ENCODE assay signal across 33 cellular contexts in the genomic region with DNA sequence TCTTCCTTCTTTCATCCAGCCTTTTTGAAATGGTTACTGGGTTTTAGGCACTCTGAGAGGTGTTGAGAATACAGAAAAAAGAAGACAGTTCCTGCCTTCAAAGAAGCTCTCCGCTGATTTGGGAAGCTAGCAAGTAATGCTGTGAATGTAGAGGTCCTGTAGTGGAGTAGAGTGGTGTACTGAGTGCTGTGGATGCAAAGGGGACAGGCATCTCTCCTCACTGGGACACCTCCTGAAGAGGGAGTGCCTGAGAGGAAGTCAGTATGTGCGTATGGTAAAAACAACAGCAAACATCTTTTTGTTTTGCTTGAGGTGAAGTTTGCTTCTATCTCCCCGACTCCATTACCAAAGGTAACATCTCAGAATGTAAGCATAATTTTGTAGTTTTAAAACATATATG.
"Had no signal": no experiment of that assay in that cellular context is flagged by ENCODE, and none has a peak within 500 bp of the region (broad histone marks: within the 10 kb centered on the region; RNA-seq: fewer than 3 reads in every experiment).

No MANE protein-coding gene starts in this region.

- H3K36me3 ChIP-seq: cardiac muscle cell had no signal

- H3K27ac ChIP-seq: adrenal gland, cardiac muscle cell, VCaP had no signal

- H3K27ac Mint-ChIP-seq: activated CD4-positive, alpha-beta memory T cell treated with anti-CD3 and anti-CD28 coated beads for 36 hours; activated CD4-positive, alpha-beta T cell treated with anti-CD3 and anti-CD28 coated beads, Interleukin-2, amount 10 ng/mL, durations not matched to agents 24 days and 14 days; activated CD8-positive, alpha-beta T cell treated with anti-CD3 and anti-CD28 coated beads for 36 hours; activated naive CD4-positive, alpha-beta T cell treated with anti-CD3 and anti-CD28 coated beads, Interleukin-2, amount 10 ng/mL, durations not matched to agents 7 days and 5 days; activated naive CD4-positive, alpha-beta T cell treated with anti-CD3 and anti-CD28 coated beads, Interleukin-2, amount 50 U/mL, for 24 hours; activated naive CD8-positive, alpha-beta T cell treated with anti-CD3 and anti-CD28 coated beads for 36 hours; activated T-cell treated with anti-CD3 and anti-CD28 coated beads, Interleukin-2, amount 50 U/mL, for 72 hours; activated T-helper 1 cell treated with anti-CD3 and anti-CD28 coated beads, Interleukin-12 subunit alpha, Interleukin-12 subunit beta, Interleukin-2, Interleukin-4 antibody, amounts not matched to agents 30 ng/mL and 10 ng/mL and 1 ng/mL, durations not matched to agents 14 hours and 24 hours and 36 hours; activated T-helper 17 cell treated with anti-CD3 and anti-CD28 coated beads, Interleukin-2, amount 50 U/mL, for 72 hours; T-helper 1 cell treated with Interleukin-12 subunit alpha and Interleukin-12 subunit beta and Interleukin-4 antibody, amounts not matched to agents 30 μg/mL and 1 μg/mL, for 36 hours; T-helper 2 cell treated with Interferon-gamma antibody and Interleukin-4, amounts not matched to agents 5 μg/mL and 100 μg/mL, for 36 hours had no signal

- H3K27me3 ChIP-seq: adrenal gland, cardiac muscle cell had no signal

- H3K4me3 Mint-ChIP-seq: activated CD4-positive, alpha-beta memory T cell treated with anti-CD3 and anti-CD28 coated beads for 36 hours; activated CD4-positive, alpha-beta T cell treated with anti-CD3 and anti-CD28 coated beads, Interleukin-2, amount 10 ng/mL, durations not matched to agents 24 days and 14 days; activated CD8-positive, alpha-beta T cell treated with anti-CD3 and anti-CD28 coated beads for 36 hours; activated naive CD4-positive, alpha-beta T cell treated with anti-CD3 and anti-CD28 coated beads, Interleukin-2, amount 10 ng/mL, durations not matched to agents 7 days and 5 days; activated naive CD4-positive, alpha-beta T cell treated with anti-CD3 and anti-CD28 coated beads, Interleukin-2, amount 50 U/mL, for 24 hours; activated naive CD8-positive, alpha-beta T cell treated with anti-CD3 and anti-CD28 coated beads for 36 hours; activated T-cell treated with anti-CD3 and anti-CD28 coated beads, Interleukin-2, amount 50 U/mL, for 4 hours; activated T-cell treated with anti-CD3 and anti-CD28 coated beads, Interleukin-2, amount 50 U/mL, for 72 hours; activated T-helper 1 cell treated with anti-CD3 and anti-CD28 coated beads, Interleukin-12 subunit alpha, Interleukin-12 subunit beta, Interleukin-2, Interleukin-4 antibody, amounts not matched to agents 30 ng/mL and 10 ng/mL and 1 ng/mL, durations not matched to agents 14 hours and 24 hours and 36 hours; activated T-helper 17 cell treated with anti-CD3 and anti-CD28 coated beads, Interleukin-2, amount 50 U/mL, for 72 hours; brain; central memory CD8-positive, alpha-beta T cell; T-helper 1 cell treated with Interleukin-12 subunit alpha and Interleukin-12 subunit beta and Interleukin-4 antibody, amounts not matched to agents 30 μg/mL and 1 μg/mL, for 36 hours; T-helper 2 cell treated with Interferon-gamma antibody and Interleukin-4, amounts not matched to agents 5 μg/mL and 100 μg/mL, for 36 hours had no signal

- H3K27me3 Mint-ChIP-seq: activated CD4-positive, alpha-beta memory T cell treated with anti-CD3 and anti-CD28 coated beads for 36 hours; activated CD4-positive, alpha-beta T cell treated with anti-CD3 and anti-CD28 coated beads, Interleukin-2, amount 10 ng/mL, durations not matched to agents 24 days and 14 days; activated CD8-positive, alpha-beta T cell treated with anti-CD3 and anti-CD28 coated beads for 36 hours; activated naive CD4-positive, alpha-beta T cell treated with anti-CD3 and anti-CD28 coated beads, Interleukin-2, amount 10 ng/mL, durations not matched to agents 7 days and 5 days; activated naive CD4-positive, alpha-beta T cell treated with anti-CD3 and anti-CD28 coated beads, Interleukin-2, amount 50 U/mL, for 24 hours; activated naive CD8-positive, alpha-beta T cell treated with anti-CD3 and anti-CD28 coated beads for 36 hours; activated T-helper 17 cell treated with anti-CD3 and anti-CD28 coated beads, Interleukin-2, amount 50 U/mL, for 72 hours; central memory CD8-positive, alpha-beta T cell had no signal

- H3K9me3 Mint-ChIP-seq: activated CD4-positive, alpha-beta memory T cell treated with anti-CD3 and anti-CD28 coated beads for 36 hours; activated CD4-positive, alpha-beta T cell treated with anti-CD3 and anti-CD28 coated beads, Interleukin-2, amount 10 ng/mL, durations not matched to agents 24 days and 14 days; activated CD8-positive, alpha-beta T cell treated with anti-CD3 and anti-CD28 coated beads for 36 hours; activated naive CD4-positive, alpha-beta T cell treated with anti-CD3 and anti-CD28 coated beads, Interleukin-2, amount 10 ng/mL, durations not matched to agents 7 days and 5 days; activated naive CD4-positive, alpha-beta T cell treated with anti-CD3 and anti-CD28 coated beads, Interleukin-2, amount 50 U/mL, for 24 hours; activated naive CD8-positive, alpha-beta T cell treated with anti-CD3 and anti-CD28 coated beads for 36 hours; activated T-cell treated with anti-CD3 and anti-CD28 coated beads, Interleukin-2, amount 50 U/mL, for 4 hours; activated T-cell treated with anti-CD3 and anti-CD28 coated beads, Interleukin-2, amount 50 U/mL, for 72 hours; activated T-helper 1 cell treated with anti-CD3 and anti-CD28 coated beads, Interleukin-12 subunit alpha, Interleukin-12 subunit beta, Interleukin-2, Interleukin-4 antibody, amounts not matched to agents 30 ng/mL and 10 ng/mL and 1 ng/mL, durations not matched to agents 14 hours and 24 hours and 36 hours; activated T-helper 17 cell treated with anti-CD3 and anti-CD28 coated beads, Interleukin-2, amount 50 U/mL, for 72 hours; central memory CD8-positive, alpha-beta T cell; T-helper 1 cell treated with Interleukin-12 subunit alpha and Interleukin-12 subunit beta and Interleukin-4 antibody, amounts not matched to agents 30 μg/mL and 1 μg/mL, for 36 hours; T-helper 2 cell treated with Interferon-gamma antibody and Interleukin-4, amounts not matched to agents 5 μg/mL and 100 μg/mL, for 36 hours had no signal

- ATAC-seq: activated CD4-positive, CD25-positive, alpha-beta regulatory T cell treated with anti-CD3 and anti-CD28 coated beads, Interleukin-2, amount 50 U/mL, for 24 hours; activated CD8-positive, alpha-beta T cell treated with anti-CD3 and anti-CD28 coated beads for 36 hours; activated T-cell treated with anti-CD3 and anti-CD28 coated beads, Interleukin-2, amount 50 U/mL, for 4 hours; activated T-cell treated with anti-CD3 and anti-CD28 coated beads, Interleukin-2, amount 50 U/mL, for 72 hours; activated T-helper 17 cell treated with anti-CD3 and anti-CD28 coated beads, Interleukin-2, amount 50 U/mL, for 72 hours had no signal

- H3K4me3 ChIP-seq: adrenal gland, cardiac muscle cell had no signal

- H3K4me1 Mint-ChIP-seq: activated naive CD4-positive, alpha-beta T cell treated with anti-CD3 and anti-CD28 coated beads, Interleukin-2, amount 10 ng/mL, durations not matched to agents 7 days and 5 days; activated naive CD8-positive, alpha-beta T cell treated with anti-CD3 and anti-CD28 coated beads for 36 hours; activated T-helper 17 cell treated with anti-CD3 and anti-CD28 coated beads, Interleukin-2, amount 50 U/mL, for 72 hours had no signal

- DNase-seq: activated CD4-positive, alpha-beta memory T cell treated with anti-CD3 and anti-CD28 coated beads for 36 hours; activated CD4-positive, alpha-beta T cell treated with anti-CD3 and anti-CD28 coated beads for 4 hours; activated CD4-positive, alpha-beta T cell treated with anti-CD3 and anti-CD28 coated beads, Interleukin-2, amount 10 ng/mL, durations not matched to agents 24 days and 14 days; activated CD4-positive, alpha-beta T cell treated with anti-CD3 and anti-CD28 coated beads, Interleukin-2, amount 50 U/mL, for 1 hour; activated CD4-positive, alpha-beta T cell treated with anti-CD3 and anti-CD28 coated beads, Interleukin-2, amount 50 U/mL, for 4 hours; activated CD4-positive, CD25-positive, alpha-beta regulatory T cell; activated CD8-positive, alpha-beta memory T cell treated with anti-CD3 and anti-CD28 coated beads, Interleukin-2, amount 50 U/mL, for 4 hours; activated CD8-positive, alpha-beta T cell treated with anti-CD3 and anti-CD28 coated beads for 36 hours; activated effector memory CD4-positive, alpha-beta T cell treated with anti-CD3 and anti-CD28 coated beads, Interleukin-2, amount 50 U/mL, for 16 hours; activated gamma-delta T cell treated with Interleukin-2 at 50 U/mL for 16 hours; activated naive CD4-positive, alpha-beta T cell; activated naive CD4-positive, alpha-beta T cell treated with anti-CD3 and anti-CD28 coated beads, Interleukin-2, amount 10 ng/mL, durations not matched to agents 7 days and 5 days; activated naive CD8-positive, alpha-beta T cell treated with anti-CD3 and anti-CD28 coated beads for 36 hours; activated T-cell treated with anti-CD3 and anti-CD28 coated beads, Interleukin-2, amount 50 U/mL, for 4 hours; activated T-cell treated with anti-CD3 and anti-CD28 coated beads, Interleukin-2, amount 50 U/mL, for 72 hours; adrenal gland; amniotic stem cell; aorta; caudate nucleus; cerebellar nuclear complex; T-helper 1 cell; T-helper 2 cell; T-helper 9 cell had no signal

- H3K9me3 ChIP-seq: adrenal gland had no signal
